Comparison of ENCODE assay signal across 17 cellular contexts in genomic region chr12:65657635-65658034, GRCh38.
A peak's percentile ranks its signal among the peaks of the same experiment; 100 is the strongest.
DNase-seq lines count a peak whose midpoint lies in the region; ATAC-seq and TF ChIP-seq lines count a peak whose summit lies in the region.
"Had no signal": no experiment of that assay in that cellular context is flagged by ENCODE, and none has a peak within 500 bp of the region (broad histone marks: within the 10 kb centered on the region; RNA-seq: fewer than 3 reads in every experiment).

No MANE protein-coding gene starts in this region.

- TF ChIP-seq POLR2A in spleen (IDR thresholded peaks at IDR 0.05) = no peak
- TF ChIP-seq POLR2A in thyroid gland (IDR thresholded peaks at IDR 0.05) = no peak

- H3K27ac Mint-ChIP-seq in stimulated activated naive CD8-positive, alpha-beta T cell treated with anti-CD3 and anti-CD28 coated beads, Interleukin-15, Interleukin-2, amounts not matched to agents 100 ng/mL and 50 ng/mL, for 24 hours = peak overlapping the region; percentile 55
- H3K27ac Mint-ChIP-seq in stimulated activated naive CD8-positive, alpha-beta T cell treated with anti-CD3 and anti-CD28 coated beads, Interleukin-15, amount 100 ng/mL, for 72 hours = peak overlapping the region in 1 of 2 donors; percentile 66
- H3K27ac Mint-ChIP-seq in CD14-positive monocyte = no peak overlapping the region
- H3K27ac Mint-ChIP-seq: activated CD8-positive, alpha-beta T cell treated with anti-CD3 and anti-CD28 coated beads, Interleukin-2, amount 10 ng/mL, durations not matched to agents 7 days and 5 days; T-cell had no signal

- H3K4me1 ChIP-seq in spleen = no peaks in the 10 kb centered on the region
- H3K4me1 ChIP-seq in thyroid gland = no peaks in the 10 kb centered on the region
- H3K4me1 ChIP-seq: Peyer's patch had no signal

- H3K4me3 Mint-ChIP-seq in stimulated activated naive CD8-positive, alpha-beta T cell treated with anti-CD3 and anti-CD28 coated beads, Interleukin-15, Interleukin-2, amounts not matched to agents 100 ng/mL and 50 ng/mL, for 24 hours = no peak overlapping the region
- no peak overlapping the region for H3K4me3 Mint-ChIP-seq in stimulated activated naive CD8-positive, alpha-beta T cell treated with anti-CD3 and anti-CD28 coated beads, Interleukin-15, amount 100 ng/mL, for 72 hours
- no peak overlapping the region for H3K4me3 Mint-ChIP-seq in CD14-positive monocyte
- H3K4me3 Mint-ChIP-seq: activated CD8-positive, alpha-beta T cell treated with anti-CD3 and anti-CD28 coated beads, Interleukin-2, amount 10 ng/mL, durations not matched to agents 7 days and 5 days; T-cell had no signal

- WGBS in spleen, 5 donors = 85 to 100% (median 90%) methylated on average over 1 of the region's 1 CpG
- WGBS in thyroid gland, 2 donors = 88 to 96% methylated on average over 1 of the region's 1 CpG

- H3K27me3 Mint-ChIP-seq in stimulated activated naive CD8-positive, alpha-beta T cell treated with anti-CD3 and anti-CD28 coated beads, Interleukin-15, Interleukin-2, amounts not matched to agents 100 ng/mL and 50 ng/mL, for 24 hours = peaks cover 38% of the 10 kb centered on the region
- H3K27me3 Mint-ChIP-seq in stimulated activated naive CD8-positive, alpha-beta T cell treated with anti-CD3 and anti-CD28 coated beads, Interleukin-15, amount 100 ng/mL, for 72 hours = peaks cover 58% of the 10 kb centered on the region
- peaks cover 3 to 11% (median 10%) of the 10 kb centered on the region in 3 donors for H3K27me3 Mint-ChIP-seq in CD14-positive monocyte (ENCODE audit: low read depth in 3 of 3)

- H3K9me3 ChIP-seq in spleen (no peaks in the 10 kb centered on the region), thyroid gland (no peaks in the 10 kb centered on the region)
- H3K9me3 ChIP-seq: Peyer's patch had no signal

- TF ChIP-seq CTCF in CD14-positive monocyte (IDR thresholded peaks at IDR 0.05) (no peak), spleen (IDR thresholded peaks at IDR 0.05 in 8 of 11, conservative IDR thresholded peaks at IDR 0.05 in 3 of 11) (no peak), thyroid gland (IDR thresholded peaks at IDR 0.05) (no peak)

- no peaks in the 10 kb centered on the region for H3K36me3 Mint-ChIP-seq in stimulated activated naive CD8-positive, alpha-beta T cell treated with anti-CD3 and anti-CD28 coated beads, Interleukin-15, Interleukin-2, amounts not matched to agents 100 ng/mL and 50 ng/mL, for 24 hours (ENCODE audit: low read depth)
- no peaks in the 10 kb centered on the region for H3K36me3 Mint-ChIP-seq in CD14-positive monocyte
- H3K36me3 Mint-ChIP-seq: T-cell had no signal

- H3K9me3 Mint-ChIP-seq in stimulated activated naive CD8-positive, alpha-beta T cell treated with anti-CD3 and anti-CD28 coated beads, Interleukin-15, Interleukin-2, amounts not matched to agents 100 ng/mL and 50 ng/mL, for 24 hours = peaks cover 9% of the 10 kb centered on the region
- peaks cover 0 to 12% of the 10 kb centered on the region in 2 donors for H3K9me3 Mint-ChIP-seq in stimulated activated naive CD8-positive, alpha-beta T cell treated with anti-CD3 and anti-CD28 coated beads, Interleukin-15, amount 100 ng/mL, for 72 hours
- H3K9me3 Mint-ChIP-seq in CD14-positive monocyte = peaks cover 0 to 3% (median 0%) of the 10 kb centered on the region in 7 donors

- peaks cover 36% of the 10 kb centered on the region for H3K4me1 Mint-ChIP-seq in stimulated activated naive CD8-positive, alpha-beta T cell treated with anti-CD3 and anti-CD28 coated beads, Interleukin-15, Interleukin-2, amounts not matched to agents 100 ng/mL and 50 ng/mL, for 24 hours (ENCODE audit: low read depth)
- peaks cover 28% of the 10 kb centered on the region for H3K4me1 Mint-ChIP-seq in stimulated activated naive CD8-positive, alpha-beta T cell treated with anti-CD3 and anti-CD28 coated beads, Interleukin-15, amount 100 ng/mL, for 72 hours
- peaks cover 18% of the 10 kb centered on the region for H3K4me1 Mint-ChIP-seq in CD14-positive monocyte
- H3K4me1 Mint-ChIP-seq: T-cell had no signal

- H3K4me3 ChIP-seq in spleen = no peak overlapping the region
- no peak overlapping the region for H3K4me3 ChIP-seq in thyroid gland (replicated peaks in 1 of 3)
- H3K4me3 ChIP-seq: Peyer's patch had no signal

- no peak for DNase-seq in stimulated activated naive CD8-positive, alpha-beta T cell treated with anti-CD3 and anti-CD28 coated beads, Interleukin-15, amount 100 ng/mL, for 72 hours
- peak; percentile 80 for DNase-seq in RKO (ENCODE audit: low spot score)
- peak; percentile 57 for DNase-seq in fibroblast of gingiva (ENCODE audit: low read depth)
- no peak for DNase-seq in CD14-positive monocyte (ENCODE audit: low spot score)
- DNase-seq in spleen = no peak
- DNase-seq in activated T-cell treated with anti-CD3 and anti-CD28 coated beads for 4 hours = no peak
- DNase-seq in thyroid gland = no peak
- DNase-seq: activated CD8-positive, alpha-beta T cell treated with anti-CD3 and anti-CD28 coated beads, Interleukin-2, amount 10 ng/mL, durations not matched to agents 7 days and 5 days; amygdala; COR-L47; GDM1; glutamatergic neuron; NCI-H1048; NCI-H748 treated with DMSO at 0.1 percent for 48 hours; Peyer's patch; T-cell had no signal

- H3K27me3 ChIP-seq in spleen (replicated peaks in 1 of 7) (peaks cover 0 to 5% (median 0%) of the 10 kb centered on the region in 7 donors), thyroid gland (no peaks in the 10 kb centered on the region)
- H3K27me3 ChIP-seq: Peyer's patch had no signal

- H3K27ac ChIP-seq in spleen (no peak overlapping the region), thyroid gland (no peak overlapping the region)
- H3K27ac ChIP-seq: Peyer's patch had no signal

- H3K36me3 ChIP-seq in spleen = no peaks in the 10 kb centered on the region
- no peaks in the 10 kb centered on the region for H3K36me3 ChIP-seq in thyroid gland
- H3K36me3 ChIP-seq: Peyer's patch had no signal

- intact Hi-C loops in CD14-positive monocyte (cut with micrococcal nuclease) = no loop called here
- intact Hi-C loops in spleen (cut with DNase I; ENCODE audit: low total_unique reads) = no loop called here
- intact Hi-C loops in thyroid gland (cut with DNase I) = no loop called here

- no peak for ATAC-seq in stimulated activated naive CD8-positive, alpha-beta T cell treated with anti-CD3 and anti-CD28 coated beads, Interleukin-15, amount 100 ng/mL, for 72 hours
- ATAC-seq: activated CD8-positive, alpha-beta T cell treated with anti-CD3 and anti-CD28 coated beads, Interleukin-2, amount 10 ng/mL, durations not matched to agents 7 days and 5 days had no signal

Comparison
In these comparisons a context has a peak if more than half of its experiments do, and no peak if none do; other contexts are left out.
1. DNase-seq: peak in RKO (single experiment) and fibroblast of gingiva (single experiment); none in stimulated activated naive CD8-positive, alpha-beta T cell treated with anti-CD3 and anti-CD28 coated beads, Interleukin-15, amount 100 ng/mL, for 72 hours (0 of 2), CD14-positive monocyte (single experiment), spleen (single experiment), activated T-cell treated with anti-CD3 and anti-CD28 coated beads for 4 hours (single experiment) and thyroid gland (0 of 2).